In the genomic region with DNA sequence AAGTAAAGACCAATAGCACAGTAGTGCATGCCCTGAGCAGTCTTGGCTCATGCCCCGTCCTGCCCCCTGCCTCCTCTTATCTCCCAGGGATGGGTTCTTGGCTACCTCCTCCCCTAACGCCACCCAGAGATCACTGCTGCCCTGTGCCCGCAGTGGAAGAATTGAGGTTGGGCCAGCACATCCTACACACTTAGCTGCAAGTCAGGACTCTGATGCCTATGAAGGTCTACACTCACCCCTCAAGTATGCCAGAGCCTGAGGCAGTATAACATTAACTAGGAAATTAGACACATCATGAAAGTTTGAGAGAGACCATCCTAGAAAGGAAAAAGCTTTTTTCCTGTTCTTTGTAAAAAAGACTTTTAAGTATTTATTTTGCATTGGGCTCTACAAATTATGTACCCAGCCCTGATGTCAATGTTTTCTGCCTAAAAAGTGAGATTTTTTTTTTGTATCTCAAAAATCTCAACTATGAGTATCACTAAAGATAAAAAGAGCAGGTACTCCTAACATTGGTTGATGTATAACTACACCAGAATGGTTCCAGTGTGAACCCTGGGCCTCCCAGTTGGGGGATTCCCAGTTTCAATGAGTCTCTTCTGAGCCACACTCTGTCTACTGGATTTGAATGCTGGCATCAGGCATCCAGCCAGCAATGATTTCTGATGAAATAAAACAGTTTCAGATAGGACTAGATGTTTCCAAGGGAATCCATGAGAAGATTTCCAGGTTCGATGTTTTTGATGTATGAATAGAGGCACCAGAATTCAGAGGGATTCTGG, we compare ENCODE assay signal across 14 cellular contexts.
DNase-seq lines count a peak whose midpoint lies in the region; ATAC-seq, FAIRE-seq and TF ChIP-seq lines count a peak whose summit lies in the region.
"Had no signal": no experiment of that assay in that cellular context is flagged by ENCODE, and none has a peak within 500 bp of the region (broad histone marks: within the 10 kb centered on the region; RNA-seq: fewer than 3 reads in every experiment).

No MANE protein-coding gene starts in this region.

- H3K4me1 ChIP-seq in small intestine (ENCODE audit: control insufficient read depth in 2 of 2, insufficient read depth in 1 of 2, low read depth in 1 of 2, low read length in 1 of 2), result no peaks in the 10 kb centered on the region

- H3K27ac ChIP-seq in epithelial cell of prostate, result peak overlapping the region; percentile 64
- H3K27ac ChIP-seq in small intestine (ENCODE audit: low read depth in 1 of 2, low read length in 1 of 2), result no peak overlapping the region

- no peaks in the 10 kb centered on the region for H3K36me3 ChIP-seq in small intestine (ENCODE audit: control insufficient read depth in 2 of 2, insufficient read depth in 2 of 2, low read length in 2 of 2)

- BruUV-seq in Calu3 (replicated peaks; lab: Mats Ljungman, UMichigan), result no TSS peak

- H3K27ac Mint-ChIP-seq in Calu3 (ENCODE audit: unreplicated experiment), result peak overlapping the region; percentile 80
- H3K27ac Mint-ChIP-seq: immature natural killer cell; stimulated activated effector memory CD8-positive, alpha-beta T cell treated with anti-CD3 and anti-CD28 coated beads, Interleukin-12 subunit alpha, Interleukin-12 subunit beta, amount 100 ng/mL, for 72 hours had no signal

- no peaks in the 10 kb centered on the region for H3K9me3 ChIP-seq in small intestine (ENCODE audit: control insufficient read depth, low read depth)

- no peak overlapping the region for H3K4me3 ChIP-seq in small intestine (ENCODE audit: low read depth in 1 of 2, low read length in 2 of 2)

- ATAC-seq in GM19452 (IDR thresholded peaks at IDR 0.05; ENCODE audit: unreplicated experiment) (peak; percentile 54), HG03354 (IDR thresholded peaks at IDR 0.05; ENCODE audit: poor library complexity, severe bottlenecking, unreplicated experiment) (peak; percentile 75)
- ATAC-seq: stimulated activated effector memory CD8-positive, alpha-beta T cell treated with anti-CD3 and anti-CD28 coated beads, Interleukin-12 subunit alpha, Interleukin-12 subunit beta, amount 100 ng/mL, for 72 hours had no signal

- peaks cover 69% of the 10 kb centered on the region for H3K4me1 Mint-ChIP-seq in Calu3 (ENCODE audit: low read depth, unreplicated experiment)
- H3K4me1 Mint-ChIP-seq: H9; immature natural killer cell; stimulated activated effector memory CD8-positive, alpha-beta T cell treated with anti-CD3 and anti-CD28 coated beads, Interleukin-12 subunit alpha, Interleukin-12 subunit beta, amount 100 ng/mL, for 72 hours had no signal

- POLR2A ChIA-PET in GM10248 (lab: Yijun Ruan, JAX), result no interaction called here

- H3K27me3 Mint-ChIP-seq in Calu3 (ENCODE audit: unreplicated experiment), result no peaks in the 10 kb centered on the region

- DNase-seq in Calu3 (peak; percentile 60), epithelial cell of prostate (ENCODE audit: low read depth, low spot score) (peak; percentile 40), GM10248 (ENCODE audit: extremely low spot score) (no peak), small intestine (no peak), COLO668 (lab: John Stamatoyannopoulos, UW; ENCODE audit: unreplicated experiment) (no peak), NCI-H2081 (lab: John Stamatoyannopoulos, UW) (no peak)
- DNase-seq: dermis blood vessel endothelial cell, H9, immature natural killer cell, retina, SHP77 had no signal

- no peak for FAIRE-seq in small intestine (lab: Jason Lieb, UNC)

- TF ChIP-seq CTCF in Calu3 (IDR thresholded peaks at IDR 0.05; ENCODE audit: unreplicated experiment) (no peak), GM10248 (IDR thresholded peaks at IDR 0.05; ENCODE audit: control extremely low read depth, extremely low read depth, low read depth, missing control alignments) (no peak)

- H3K36me3 Mint-ChIP-seq in Calu3 (ENCODE audit: insufficient read depth, unreplicated experiment), result no peaks in the 10 kb centered on the region
- H3K36me3 Mint-ChIP-seq: immature natural killer cell; stimulated activated effector memory CD8-positive, alpha-beta T cell treated with anti-CD3 and anti-CD28 coated beads, Interleukin-12 subunit alpha, Interleukin-12 subunit beta, amount 100 ng/mL, for 72 hours had no signal

- WGBS in small intestine, 3 donors, result 68 to 89% (median 80%) methylated on average over 4 of the region's 4 CpGs

- H3K4me3 Mint-ChIP-seq in Calu3 (ENCODE audit: low read depth, unreplicated experiment), result peak overlapping the region; percentile 41
- H3K4me3 Mint-ChIP-seq: H9; immature natural killer cell; stimulated activated effector memory CD8-positive, alpha-beta T cell treated with anti-CD3 and anti-CD28 coated beads, Interleukin-12 subunit alpha, Interleukin-12 subunit beta, amount 100 ng/mL, for 72 hours had no signal

- H3K27me3 ChIP-seq in small intestine (ENCODE audit: control insufficient read depth in 2 of 2, insufficient read depth in 2 of 2, low read length in 2 of 2), result no peaks in the 10 kb centered on the region

- intact Hi-C loops in Calu3 (cut with micrococcal nuclease; ENCODE audit: unreplicated experiment), result loop anchor here (1.0 to 5.0 kb wide), 2 partner anchors 86 to 156 kb away; no protein-coding TSS in a partner anchor

- H3K9me3 Mint-ChIP-seq in Calu3 (ENCODE audit: low read depth, unreplicated experiment), result no peaks in the 10 kb centered on the region
- H3K9me3 Mint-ChIP-seq: H9 had no signal

- CTCF ChIA-PET in Calu3 (lab: Charles Lee), result no interaction called here
- CTCF ChIA-PET in GM10248 (lab: Yijun Ruan, JAX), result interaction anchor here (1.0 to 1.6 kb wide), 2 partner anchors 16 to 210 kb away, joined by 3 to 5 read pairs; no protein-coding TSS in a partner anchor

Comparison
In these comparisons a context has a peak if more than half of its experiments do, and no peak if none do; other contexts are left out.
1. DNase-seq: peak in Calu3 (single experiment) and epithelial cell of prostate (single experiment); none in GM10248 (single experiment), small intestine (single experiment), COLO668 (single experiment) and NCI-H2081 (0 of 2).